11 cellular contexts compared by ENCODE assay signal in genomic region chr17:40095356-40095943, GRCh38. TPM values are rescaled to one million over a fixed set of nuclear protein-coding genes. Genes with fewer than 3 reads are reported as not detected.
A peak's percentile ranks its signal among the peaks of the same experiment; 100 is the strongest.
DNase-seq lines count a peak whose midpoint lies in the region; ATAC-seq and TF ChIP-seq lines count a peak whose summit lies in the region.
"Had no signal": no experiment of that assay in that cellular context is flagged by ENCODE, and none has a peak within 500 bp of the region (broad histone marks: within the 10 kb centered on the region; RNA-seq: fewer than 3 reads in every experiment).

No MANE protein-coding gene starts in this region.

- TF ChIP-seq CTCF in colonic mucosa (IDR thresholded peaks at IDR 0.05) = no peak
- TF ChIP-seq CTCF in neutrophil (IDR thresholded peaks at IDR 0.05) = no peak

- H3K36me3 ChIP-seq in colonic mucosa (peaks cover 21% of the 10 kb centered on the region), neutrophil (peaks cover 36% of the 10 kb centered on the region)

- no peak for DNase-seq in stimulated activated naive CD8-positive, alpha-beta T cell treated with anti-CD3 and anti-CD28 coated beads, Interleukin-15, Interleukin-2, amounts not matched to agents 100 U/mL and 50 U/mL, for 24 hours
- no peak for DNase-seq in colonic mucosa
- DNase-seq in OCI-M1 (lab: John Stamatoyannopoulos, UW) = no peak
- DNase-seq in NCI-H1092 (lab: John Stamatoyannopoulos, UW) = no peak
- DNase-seq: NCI-H510A treated with DMSO at 0.1 percent for 48 hours had no signal

- H3K27ac ChIP-seq in colonic mucosa (peak overlapping the region; percentile 93), neutrophil (peak overlapping the region; percentile 97)
- H3K27ac ChIP-seq: C4-2B had no signal

- H3K9me3 ChIP-seq in colonic mucosa = no peaks in the 10 kb centered on the region
- H3K9me3 ChIP-seq in neutrophil = no peaks in the 10 kb centered on the region
- H3K9me3 ChIP-seq: left lung had no signal

- H3K9me3 Mint-ChIP-seq in stimulated activated naive CD8-positive, alpha-beta T cell treated with anti-CD3 and anti-CD28 coated beads, Interleukin-15, Interleukin-2, amounts not matched to agents 100 ng/mL and 50 ng/mL, for 24 hours = no peaks in the 10 kb centered on the region

- H3K27me3 Mint-ChIP-seq in stimulated activated naive CD8-positive, alpha-beta T cell treated with anti-CD3 and anti-CD28 coated beads, Interleukin-15, Interleukin-2, amounts not matched to agents 100 ng/mL and 50 ng/mL, for 24 hours = no peaks in the 10 kb centered on the region

- peaks cover 59% of the 10 kb centered on the region for H3K4me1 Mint-ChIP-seq in stimulated activated naive CD8-positive, alpha-beta T cell treated with anti-CD3 and anti-CD28 coated beads, Interleukin-15, Interleukin-2, amounts not matched to agents 100 ng/mL and 50 ng/mL, for 24 hours (ENCODE audit: low read depth)

- H3K4me1 ChIP-seq in colonic mucosa (peaks cover 28% of the 10 kb centered on the region), neutrophil (ENCODE audit: control insufficient read depth in 1 of 2, insufficient read depth in 1 of 2, low read depth in 1 of 2, low read length in 1 of 2) (peaks cover 55 to 64% of the 10 kb centered on the region in 2 experiments)

- H3K27me3 ChIP-seq in colonic mucosa = no peaks in the 10 kb centered on the region
- H3K27me3 ChIP-seq in neutrophil = no peaks in the 10 kb centered on the region
- H3K27me3 ChIP-seq: left lung had no signal

- no peak for ATAC-seq in stimulated activated naive CD8-positive, alpha-beta T cell treated with anti-CD3 and anti-CD28 coated beads, Interleukin-15, Interleukin-2, amounts not matched to agents 100 U/mL and 50 U/mL, for 24 hours
- ATAC-seq in HG03196 (IDR thresholded peaks at IDR 0.05; ENCODE audit: unreplicated experiment) = no peak
- ATAC-seq in HG03354 (IDR thresholded peaks at IDR 0.05; ENCODE audit: poor library complexity, severe bottlenecking, unreplicated experiment) = no peak
- ATAC-seq: left lung had no signal

- H3K27ac Mint-ChIP-seq in stimulated activated naive CD8-positive, alpha-beta T cell treated with anti-CD3 and anti-CD28 coated beads, Interleukin-15, Interleukin-2, amounts not matched to agents 100 ng/mL and 50 ng/mL, for 24 hours = peak overlapping the region; percentile 93

- H3K36me3 Mint-ChIP-seq in stimulated activated naive CD8-positive, alpha-beta T cell treated with anti-CD3 and anti-CD28 coated beads, Interleukin-15, Interleukin-2, amounts not matched to agents 100 ng/mL and 50 ng/mL, for 24 hours (ENCODE audit: low read depth) = peaks cover 40% of the 10 kb centered on the region

- H3K4me3 ChIP-seq in colonic mucosa (no peak overlapping the region), neutrophil (ENCODE audit: low read depth in 1 of 2, low read length in 1 of 2) (peak overlapping the region in 1 of 2 experiments; percentile 49)

- intact Hi-C loops in colonic mucosa (cut with DNase I) = loop anchor here (5.0 kb wide), 1 partner anchor 33 kb away; the partner anchor contains the start of gene THRA

- peak overlapping the region; percentile 87 for H3K4me3 Mint-ChIP-seq in stimulated activated naive CD8-positive, alpha-beta T cell treated with anti-CD3 and anti-CD28 coated beads, Interleukin-15, Interleukin-2, amounts not matched to agents 100 ng/mL and 50 ng/mL, for 24 hours

- no peak overlapping the region for H3K9ac ChIP-seq in colonic mucosa (ENCODE audit: low read depth in 2 of 2, low read length in 2 of 2)

RNA-seq across cellular contexts. Expression of gene NR1D1, which starts 4.9 kb away (rescaled TPM):
- total RNA-seq in colonic mucosa = 10 to 100 TPM in 1 of 2 donors, 1 to 10 TPM in 1; 4.8 to 18.8 TPM

RNA-seq across cellular contexts. Expression of gene MSL1, which starts 26.3 kb away (rescaled TPM):
- 10 to 100 TPM; 77.0 to 81.0 TPM for total RNA-seq in colonic mucosa

RNA-seq across cellular contexts. Expression of gene THRA, which starts 32.7 kb away (rescaled TPM):
- total RNA-seq in colonic mucosa = 10 to 100 TPM; 40.3 to 44.5 TPM

RNA-seq across cellular contexts. Expression of gene MED24, which starts 41.2 kb away (rescaled TPM):
- 100 to 1,000 TPM in 1 of 2 donors, 10 to 100 TPM in 1; 80.1 to 111 TPM for total RNA-seq in colonic mucosa

RNA-seq across cellular contexts. Expression of gene CASC3, which starts 44.9 kb away (rescaled TPM):
- 10 to 100 TPM; 53.8 to 55.3 TPM for total RNA-seq in colonic mucosa
